ENCODE assay signal across 8 cellular contexts in the genomic region with DNA sequence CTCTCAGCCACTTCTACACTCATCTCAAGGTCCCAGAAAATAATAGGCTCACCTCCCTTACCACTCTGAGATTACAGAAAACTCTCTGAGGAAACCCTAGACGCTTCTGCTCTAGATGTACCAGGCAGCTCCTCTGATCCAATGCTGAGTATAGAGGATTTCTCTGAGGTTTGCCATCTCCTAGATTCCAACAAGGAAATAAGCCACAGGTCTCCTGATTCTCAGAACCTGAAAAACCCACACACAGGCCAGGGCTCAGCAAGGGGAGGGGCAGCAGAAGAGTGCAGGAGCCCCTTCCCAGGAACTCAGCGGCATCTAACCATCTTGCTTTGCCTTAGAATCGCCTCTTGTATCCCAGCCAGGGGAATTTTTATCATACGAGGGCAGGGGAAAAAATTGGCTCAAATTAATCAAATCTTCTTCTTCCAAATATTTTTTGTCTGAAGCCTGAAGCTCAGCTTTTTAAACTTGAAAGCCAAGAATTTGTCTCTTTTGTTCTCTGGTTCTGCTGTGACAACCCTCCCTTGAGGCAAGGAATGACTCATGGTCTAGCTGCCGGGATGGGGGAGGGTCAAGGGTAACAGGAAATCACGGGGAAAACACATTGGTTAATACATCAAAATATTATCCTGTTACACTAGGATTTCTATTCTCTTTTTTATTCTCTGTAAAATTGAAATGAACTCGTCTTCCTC.
DNase-seq lines count a peak whose midpoint lies in the region; ATAC-seq and TF ChIP-seq lines count a peak whose summit lies in the region.

No MANE protein-coding gene starts in this region.

- TF ChIP-seq CTCF in astrocyte of the cerebellum (IDR thresholded peaks at IDR 0.05; ENCODE audit: low read depth, low read length, missing control alignments) = no peak

- H3K36me3 Mint-ChIP-seq in stimulated activated effector memory CD8-positive, alpha-beta T cell treated with anti-CD3 and anti-CD28 coated beads, Interleukin-12 subunit alpha, Interleukin-12 subunit beta, amount 100 ng/mL, for 72 hours = no peaks in the 10 kb centered on the region

- peak; percentile 55 for ATAC-seq in stimulated activated effector memory CD8-positive, alpha-beta T cell treated with anti-CD3 and anti-CD28 coated beads, Interleukin-12 subunit alpha, Interleukin-12 subunit beta, amount 100 ng/mL, for 72 hours

- no peak overlapping the region for H3K4me3 Mint-ChIP-seq in stimulated activated effector memory CD8-positive, alpha-beta T cell treated with anti-CD3 and anti-CD28 coated beads, Interleukin-12 subunit alpha, Interleukin-12 subunit beta, amount 100 ng/mL, for 72 hours

- in situ Hi-C loops in astrocyte of the cerebellum (cut with HindIII; ENCODE audit: low sequenced_read_pairs) = no loop called here

- peaks cover 11% of the 10 kb centered on the region for H3K4me1 Mint-ChIP-seq in stimulated activated effector memory CD8-positive, alpha-beta T cell treated with anti-CD3 and anti-CD28 coated beads, Interleukin-12 subunit alpha, Interleukin-12 subunit beta, amount 100 ng/mL, for 72 hours

- peak; percentile 83 for DNase-seq in AG20443 (ENCODE audit: low spot score)
- DNase-seq in GM19240 (ENCODE audit: insufficient read length, low spot score) = peak; percentile 6
- DNase-seq in LoVo (ENCODE audit: low spot score) = peak; percentile 52
- DNase-seq in astrocyte of the cerebellum (ENCODE audit: low read depth) = peak; percentile 85
- DNase-seq in iPS-NIHi7 (ENCODE audit: extremely low spot score) = peak; percentile 67
- no peak for DNase-seq in stimulated activated effector memory CD8-positive, alpha-beta T cell treated with anti-CD3 and anti-CD28 coated beads, Interleukin-12 subunit alpha, Interleukin-12 subunit beta, amount 100 ng/mL, for 72 hours (ENCODE audit: low spot score in 2 of 2)
- DNase-seq in NCI-H2029 treated with DMSO at 0.1 percent for 48 hours (lab: John Stamatoyannopoulos, UW) = no peak
- no peak for DNase-seq in NCI-H2107 (lab: John Stamatoyannopoulos, UW)

- peak overlapping the region; percentile 8 for H3K4me3 ChIP-seq in astrocyte of the cerebellum (ENCODE audit: low read depth, low read length)

- no peak overlapping the region for H3K27ac Mint-ChIP-seq in stimulated activated effector memory CD8-positive, alpha-beta T cell treated with anti-CD3 and anti-CD28 coated beads, Interleukin-12 subunit alpha, Interleukin-12 subunit beta, amount 100 ng/mL, for 72 hours

- peaks cover 2% of the 10 kb centered on the region for H3K9me3 Mint-ChIP-seq in stimulated activated effector memory CD8-positive, alpha-beta T cell treated with anti-CD3 and anti-CD28 coated beads, Interleukin-12 subunit alpha, Interleukin-12 subunit beta, amount 100 ng/mL, for 72 hours

Comparison
In these comparisons a context has a peak if more than half of its experiments do, and no peak if none do; other contexts are left out.
1. DNase-seq: peak in AG20443 (single experiment), GM19240 (single experiment), LoVo (single experiment), astrocyte of the cerebellum (single experiment) and iPS-NIHi7 (single experiment); none in stimulated activated effector memory CD8-positive, alpha-beta T cell treated with anti-CD3 and anti-CD28 coated beads, Interleukin-12 subunit alpha, Interleukin-12 subunit beta, amount 100 ng/mL, for 72 hours (0 of 2), NCI-H2029 treated with DMSO at 0.1 percent for 48 hours (single experiment) and NCI-H2107 (single experiment).